1 cellular context compared by ENCODE assay signal in the genomic region with DNA sequence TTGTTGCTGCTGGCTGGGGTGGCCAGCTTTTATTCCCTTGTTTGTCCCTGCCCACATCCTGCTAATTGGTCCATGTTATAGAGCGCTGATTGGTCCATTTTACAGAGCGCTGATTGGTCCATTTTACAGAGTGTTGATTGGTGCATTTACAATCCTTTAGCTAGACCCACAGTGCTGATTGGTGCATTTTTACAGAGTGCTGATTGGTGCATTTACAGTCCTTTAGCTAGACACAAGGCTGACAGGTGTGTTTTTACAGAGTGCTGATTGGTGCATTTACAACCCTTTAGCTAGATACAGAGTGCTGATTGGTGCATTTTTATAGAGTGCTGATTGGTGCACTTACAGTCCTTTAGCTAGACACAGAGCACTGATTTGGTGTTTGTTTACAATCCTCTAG.
TF ChIP-seq lines count a peak whose summit lies in the region.

No MANE protein-coding gene starts in this region.

TF ChIP-seq in HepG2, 621 proteins besides CTCF, POLR2A, EP300 and RAD21:
- TF ChIP-seq MAFK (conservative IDR thresholded peaks at IDR 0.05 in 1 of 2, IDR thresholded peaks at IDR 0.05 in 1 of 2; ENCODE audit: low read length in 2 of 2) (peak in 1 of 2 experiments; percentile 40; a peak in 3 of 4 replicates), MAFF (IDR thresholded peaks at IDR 0.05; ENCODE audit: low read depth, low read length) (peak; percentile 39; the same call in 1 of the 2 replicates), NFYB (CRISPR knock-in tag; IDR thresholded peaks at IDR 0.05) (0 out of 2 replicates have a peak, but pooled peaks have one; percentile 10)
